Comparison of ENCODE assay signal across 8 cellular contexts in genomic region chr10:93481931-93482834, GRCh38. TPM values are rescaled to one million over a fixed set of nuclear protein-coding genes. Genes with fewer than 3 reads are reported as not detected.
A peak's percentile ranks its signal among the peaks of the same experiment; 100 is the strongest.
DNase-seq lines count a peak whose midpoint lies in the region; ATAC-seq and TF ChIP-seq lines count a peak whose summit lies in the region.

A gene with protein sequence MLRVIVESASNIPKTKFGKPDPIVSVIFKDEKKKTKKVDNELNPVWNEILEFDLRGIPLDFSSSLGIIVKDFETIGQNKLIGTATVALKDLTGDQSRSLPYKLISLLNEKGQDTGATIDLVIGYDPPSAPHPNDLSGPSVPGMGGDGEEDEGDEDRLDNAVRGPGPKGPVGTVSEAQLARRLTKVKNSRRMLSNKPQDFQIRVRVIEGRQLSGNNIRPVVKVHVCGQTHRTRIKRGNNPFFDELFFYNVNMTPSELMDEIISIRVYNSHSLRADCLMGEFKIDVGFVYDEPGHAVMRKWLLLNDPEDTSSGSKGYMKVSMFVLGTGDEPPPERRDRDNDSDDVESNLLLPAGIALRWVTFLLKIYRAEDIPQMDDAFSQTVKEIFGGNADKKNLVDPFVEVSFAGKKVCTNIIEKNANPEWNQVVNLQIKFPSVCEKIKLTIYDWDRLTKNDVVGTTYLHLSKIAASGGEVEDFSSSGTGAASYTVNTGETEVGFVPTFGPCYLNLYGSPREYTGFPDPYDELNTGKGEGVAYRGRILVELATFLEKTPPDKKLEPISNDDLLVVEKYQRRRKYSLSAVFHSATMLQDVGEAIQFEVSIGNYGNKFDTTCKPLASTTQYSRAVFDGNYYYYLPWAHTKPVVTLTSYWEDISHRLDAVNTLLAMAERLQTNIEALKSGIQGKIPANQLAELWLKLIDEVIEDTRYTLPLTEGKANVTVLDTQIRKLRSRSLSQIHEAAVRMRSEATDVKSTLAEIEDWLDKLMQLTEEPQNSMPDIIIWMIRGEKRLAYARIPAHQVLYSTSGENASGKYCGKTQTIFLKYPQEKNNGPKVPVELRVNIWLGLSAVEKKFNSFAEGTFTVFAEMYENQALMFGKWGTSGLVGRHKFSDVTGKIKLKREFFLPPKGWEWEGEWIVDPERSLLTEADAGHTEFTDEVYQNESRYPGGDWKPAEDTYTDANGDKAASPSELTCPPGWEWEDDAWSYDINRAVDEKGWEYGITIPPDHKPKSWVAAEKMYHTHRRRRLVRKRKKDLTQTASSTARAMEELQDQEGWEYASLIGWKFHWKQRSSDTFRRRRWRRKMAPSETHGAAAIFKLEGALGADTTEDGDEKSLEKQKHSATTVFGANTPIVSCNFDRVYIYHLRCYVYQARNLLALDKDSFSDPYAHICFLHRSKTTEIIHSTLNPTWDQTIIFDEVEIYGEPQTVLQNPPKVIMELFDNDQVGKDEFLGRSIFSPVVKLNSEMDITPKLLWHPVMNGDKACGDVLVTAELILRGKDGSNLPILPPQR (N-terminal part only) (minus strand): TSS chr10:93482334. CDS start chr10:93482194, 140 bp downstream.

- H3K27me3 Mint-ChIP-seq in activated CD8-positive, alpha-beta memory T cell treated with anti-CD3 and anti-CD28 coated beads, Interleukin-2, amount 10 ng/mL, durations not matched to agents 7 days and 5 days = peaks cover 25% of the 10 kb centered on the region
- peaks cover 26% of the 10 kb centered on the region for H3K27me3 Mint-ChIP-seq in stimulated activated naive CD8-positive, alpha-beta T cell treated with anti-CD3 and anti-CD28 coated beads, Interleukin-15, Interleukin-2, amounts not matched to agents 100 ng/mL and 50 ng/mL, for 24 hours

- peak; percentile 74 for TF ChIP-seq CTCF in epithelial cell of esophagus (IDR thresholded peaks at IDR 0.05; ENCODE audit: insufficient read depth, low read depth, low read length, missing control alignments)

- H3K4me1 ChIP-seq in mesodermal cell (ENCODE audit: control insufficient read depth, insufficient read depth, low read length, poor library complexity, severe bottlenecking) = peaks cover 15% of the 10 kb centered on the region

- peaks cover 18% of the 10 kb centered on the region for H3K4me1 Mint-ChIP-seq in activated CD8-positive, alpha-beta memory T cell treated with anti-CD3 and anti-CD28 coated beads, Interleukin-2, amount 10 ng/mL, durations not matched to agents 7 days and 5 days
- peaks cover 27% of the 10 kb centered on the region for H3K4me1 Mint-ChIP-seq in stimulated activated naive CD8-positive, alpha-beta T cell treated with anti-CD3 and anti-CD28 coated beads, Interleukin-15, Interleukin-2, amounts not matched to agents 100 ng/mL and 50 ng/mL, for 24 hours (ENCODE audit: low read depth)

- peak within 1 kb of the TSS; percentile 84 for H3K4me3 ChIP-seq in epithelial cell of esophagus (ENCODE audit: low read length)
- H3K4me3 ChIP-seq in mesodermal cell (ENCODE audit: extremely low read depth, insufficient read depth, low read length, poor library complexity, severe bottlenecking) = peak within 1 kb of the TSS; percentile 61

- 3 to 6% methylated on average over 15 to 22 of the region's 31 CpGs for WGBS in mesodermal cell (ENCODE audit: insufficient coverage in 2 of 2), 2 experiments

- no peaks in the 10 kb centered on the region for H3K9me3 Mint-ChIP-seq in activated CD8-positive, alpha-beta memory T cell treated with anti-CD3 and anti-CD28 coated beads, Interleukin-2, amount 10 ng/mL, durations not matched to agents 7 days and 5 days (ENCODE audit: low read depth)
- H3K9me3 Mint-ChIP-seq in stimulated activated naive CD8-positive, alpha-beta T cell treated with anti-CD3 and anti-CD28 coated beads, Interleukin-15, Interleukin-2, amounts not matched to agents 100 ng/mL and 50 ng/mL, for 24 hours = no peaks in the 10 kb centered on the region

- CTCF ChIA-PET in activated CD8-positive, alpha-beta memory T cell treated with anti-CD3 and anti-CD28 coated beads, Interleukin-2, amount 10 ng/mL, durations not matched to agents 7 days and 5 days (lab: Charles Lee) = interaction anchor here (0.6 to 13.3 kb wide), 34 partner anchors 8 to 215 kb away, joined by 3 to 365 read pairs (median 6); partner anchors contain the start of gene CEP55

- peak; percentile 72 for ATAC-seq in GM18858 (IDR thresholded peaks at IDR 0.05; ENCODE audit: unreplicated experiment)
- ATAC-seq in HG03196 (IDR thresholded peaks at IDR 0.05; ENCODE audit: unreplicated experiment) = peak; percentile 66
- ATAC-seq in activated CD8-positive, alpha-beta memory T cell treated with anti-CD3 and anti-CD28 coated beads, Interleukin-2, amount 10 ng/mL, durations not matched to agents 7 days and 5 days = peak; percentile 83

- H3K36me3 Mint-ChIP-seq in activated CD8-positive, alpha-beta memory T cell treated with anti-CD3 and anti-CD28 coated beads, Interleukin-2, amount 10 ng/mL, durations not matched to agents 7 days and 5 days = no peaks in the 10 kb centered on the region
- H3K36me3 Mint-ChIP-seq in stimulated activated naive CD8-positive, alpha-beta T cell treated with anti-CD3 and anti-CD28 coated beads, Interleukin-15, Interleukin-2, amounts not matched to agents 100 ng/mL and 50 ng/mL, for 24 hours (ENCODE audit: low read depth) = no peaks in the 10 kb centered on the region

- H3K27ac ChIP-seq in mesodermal cell (ENCODE audit: low read depth, low read length, severe bottlenecking) = peak within 1 kb of the TSS; percentile 83

- H3K4me3 Mint-ChIP-seq in activated CD8-positive, alpha-beta memory T cell treated with anti-CD3 and anti-CD28 coated beads, Interleukin-2, amount 10 ng/mL, durations not matched to agents 7 days and 5 days = peak within 1 kb of the TSS; percentile 81
- peak within 1 kb of the TSS; percentile 98 for H3K4me3 Mint-ChIP-seq in stimulated activated naive CD8-positive, alpha-beta T cell treated with anti-CD3 and anti-CD28 coated beads, Interleukin-15, Interleukin-2, amounts not matched to agents 100 ng/mL and 50 ng/mL, for 24 hours

- H3K9me3 ChIP-seq in mesodermal cell (ENCODE audit: control insufficient read depth, low read length) = no peaks in the 10 kb centered on the region

- peak within 1 kb of the TSS; percentile 83 for H3K27ac Mint-ChIP-seq in activated CD8-positive, alpha-beta memory T cell treated with anti-CD3 and anti-CD28 coated beads, Interleukin-2, amount 10 ng/mL, durations not matched to agents 7 days and 5 days
- H3K27ac Mint-ChIP-seq in stimulated activated naive CD8-positive, alpha-beta T cell treated with anti-CD3 and anti-CD28 coated beads, Interleukin-15, Interleukin-2, amounts not matched to agents 100 ng/mL and 50 ng/mL, for 24 hours = peak within 1 kb of the TSS; percentile 98

- DNase-seq in AG20443 (ENCODE audit: low spot score) (peak; percentile 81), NCI-H526 treated with DMSO at 0.1 percent for 48 hours (lab: John Stamatoyannopoulos, UW) (peak; percentile 11), epithelial cell of esophagus (ENCODE audit: low read depth) (peak; percentile 91)
- peak; percentile 71 for DNase-seq in activated CD8-positive, alpha-beta memory T cell treated with anti-CD3 and anti-CD28 coated beads, Interleukin-2, amount 10 ng/mL, durations not matched to agents 7 days and 5 days

- H3K36me3 ChIP-seq in mesodermal cell (ENCODE audit: control insufficient read depth, insufficient read depth, low read length) = peaks cover 5% of the 10 kb centered on the region

RNA-seq across cellular contexts. Expression of the gene that starts here (rescaled TPM):
- 1 to 10 TPM; 5.5 to 6.6 TPM for total RNA-seq in activated CD8-positive, alpha-beta memory T cell treated with anti-CD3 and anti-CD28 coated beads, Interleukin-2, amount 10 ng/mL, durations not matched to agents 7 days and 5 days
- 49.1 TPM for polyA plus RNA-seq in mesodermal cell (2013, experiment 1 of 2)
- 44.0 TPM for polyA plus RNA-seq in mesodermal cell (2013, experiment 2 of 2)

Comparison
In these comparisons a context has a peak if more than half of its experiments do, and no peak if none do; other contexts are left out.
1. Peak in every context shown above with its lines: DNase-seq, ATAC-seq, H3K4me3 ChIP-seq and H3K27ac ChIP-seq.
2. DNase-seq: peak in every context shown above with its lines; median percentile 91 in epithelial cell of esophagus; 81 in AG20443; 71 in activated CD8-positive, alpha-beta memory T cell treated with anti-CD3 and anti-CD28 coated beads, Interleukin-2, amount 10 ng/mL, durations not matched to agents 7 days and 5 days; 11 in NCI-H526 treated with DMSO at 0.1 percent for 48 hours.